ENCODE assay signal across 1 cellular context in genomic region chr3:9251055-9251786, GRCh38.
TF ChIP-seq lines count a peak whose summit lies in the region.

No MANE protein-coding gene starts in this region.

TF ChIP-seq in H1, 55 proteins besides CTCF, POLR2A, EP300 and RAD21 (continued from another document):
- TF ChIP-seq EGR1 (IDR thresholded peaks at IDR 0.05; ENCODE audit: borderline replicate concordance, low read depth, low read length) (no peak), RBBP5 (IDR thresholded peaks at IDR 0.05; ENCODE audit: borderline replicate concordance, low read depth, low read length) (no peak), ZNF274 (IDR thresholded peaks at IDR 0.05; ENCODE audit: borderline replicate concordance, extremely low read depth, low read length) (no peak), SRF (IDR thresholded peaks at IDR 0.05; ENCODE audit: low read depth, low read length) (no peak), SAP30 (IDR thresholded peaks at IDR 0.05; ENCODE audit: insufficient read depth, insufficient replicate concordance, low read length) (no peak)
